1 cellular context compared by ENCODE assay signal in the genomic region with DNA sequence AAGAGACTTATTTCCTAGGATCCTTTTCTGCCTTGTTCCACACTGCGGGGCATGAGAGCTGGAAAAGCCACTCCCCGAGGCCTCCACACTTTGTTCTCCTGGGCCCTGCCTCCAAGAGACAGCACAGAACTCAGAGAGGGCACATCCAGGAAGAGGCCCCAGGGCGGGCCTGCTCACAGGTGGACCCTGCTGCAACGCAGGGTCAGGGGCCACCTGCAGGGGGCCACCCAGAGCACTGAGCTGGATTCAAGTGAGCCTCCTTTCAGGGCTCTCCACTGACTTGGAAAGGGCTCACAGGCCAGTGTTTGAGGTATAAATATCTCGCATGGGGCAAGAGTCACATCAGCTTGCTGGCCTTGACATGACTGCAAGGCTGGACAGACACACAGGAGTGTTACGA.
TF ChIP-seq lines count a peak whose summit lies in the region.

No MANE protein-coding gene starts in this region.

TF ChIP-seq in GM12878, 131 proteins besides CTCF, POLR2A, EP300 and RAD21:
- peak; percentile 76 for TF ChIP-seq POLR2AphosphoS5 (IDR thresholded peaks at IDR 0.05; ENCODE audit: low read length)
- TF ChIP-seq HDAC2 (IDR thresholded peaks at IDR 0.05), result no peak
- TF ChIP-seq PBX3 (IDR thresholded peaks at IDR 0.05; ENCODE audit: insufficient replicate concordance, low read depth, low read length), result no peak
- TF ChIP-seq, protein P1, sequence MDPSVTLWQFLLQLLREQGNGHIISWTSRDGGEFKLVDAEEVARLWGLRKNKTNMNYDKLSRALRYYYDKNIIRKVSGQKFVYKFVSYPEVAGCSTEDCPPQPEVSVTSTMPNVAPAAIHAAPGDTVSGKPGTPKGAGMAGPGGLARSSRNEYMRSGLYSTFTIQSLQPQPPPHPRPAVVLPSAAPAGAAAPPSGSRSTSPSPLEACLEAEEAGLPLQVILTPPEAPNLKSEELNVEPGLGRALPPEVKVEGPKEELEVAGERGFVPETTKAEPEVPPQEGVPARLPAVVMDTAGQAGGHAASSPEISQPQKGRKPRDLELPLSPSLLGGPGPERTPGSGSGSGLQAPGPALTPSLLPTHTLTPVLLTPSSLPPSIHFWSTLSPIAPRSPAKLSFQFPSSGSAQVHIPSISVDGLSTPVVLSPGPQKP (IDR thresholded peaks at IDR 0.05; ENCODE audit: low read depth, low read length), result no peak
- no peak for TF ChIP-seq ZNF274 (IDR thresholded peaks at IDR 0.05; ENCODE audit: insufficient read depth, insufficient read length)
- no peak for TF ChIP-seq EGR1 (IDR thresholded peaks at IDR 0.05; ENCODE audit: borderline replicate concordance in 1 of 2, low read depth in 2 of 2, low read length in 2 of 2)
- no peak for TF ChIP-seq FOXM1 (IDR thresholded peaks at IDR 0.05; ENCODE audit: low read depth, low read length)
- no peak for TF ChIP-seq RBBP5 (conservative IDR thresholded peaks at IDR 0.05)
- TF ChIP-seq LARP7 (IDR thresholded peaks at IDR 0.05), result 0 out of 2 replicates have a peak, but pooled peaks have one; percentile 23
- no peak for TF ChIP-seq PML (IDR thresholded peaks at IDR 0.05; ENCODE audit: low read length)
- TF ChIP-seq MTA2 (IDR thresholded peaks at IDR 0.05; ENCODE audit: low read depth), result no peak
- TF ChIP-seq, protein P2, sequence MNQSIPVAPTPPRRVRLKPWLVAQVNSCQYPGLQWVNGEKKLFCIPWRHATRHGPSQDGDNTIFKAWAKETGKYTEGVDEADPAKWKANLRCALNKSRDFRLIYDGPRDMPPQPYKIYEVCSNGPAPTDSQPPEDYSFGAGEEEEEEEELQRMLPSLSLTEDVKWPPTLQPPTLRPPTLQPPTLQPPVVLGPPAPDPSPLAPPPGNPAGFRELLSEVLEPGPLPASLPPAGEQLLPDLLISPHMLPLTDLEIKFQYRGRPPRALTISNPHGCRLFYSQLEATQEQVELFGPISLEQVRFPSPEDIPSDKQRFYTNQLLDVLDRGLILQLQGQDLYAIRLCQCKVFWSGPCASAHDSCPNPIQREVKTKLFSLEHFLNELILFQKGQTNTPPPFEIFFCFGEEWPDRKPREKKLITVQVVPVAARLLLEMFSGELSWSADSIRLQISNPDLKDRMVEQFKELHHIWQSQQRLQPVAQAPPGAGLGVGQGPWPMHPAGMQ (IDR thresholded peaks at IDR 0.05; ENCODE audit: borderline replicate concordance), result no peak
- TF ChIP-seq POU2F2 (IDR thresholded peaks at IDR 0.05; ENCODE audit: borderline replicate concordance, low read depth, low read length), result no peak
- no peak for TF ChIP-seq HSF1 (IDR thresholded peaks at IDR 0.05; ENCODE audit: low read depth, low read length)
- TF ChIP-seq ZNF24 (IDR thresholded peaks at IDR 0.05), result no peak
- TF ChIP-seq CREM (IDR thresholded peaks at IDR 0.05; ENCODE audit: low read depth), result no peak
- TF ChIP-seq, protein P3, sequence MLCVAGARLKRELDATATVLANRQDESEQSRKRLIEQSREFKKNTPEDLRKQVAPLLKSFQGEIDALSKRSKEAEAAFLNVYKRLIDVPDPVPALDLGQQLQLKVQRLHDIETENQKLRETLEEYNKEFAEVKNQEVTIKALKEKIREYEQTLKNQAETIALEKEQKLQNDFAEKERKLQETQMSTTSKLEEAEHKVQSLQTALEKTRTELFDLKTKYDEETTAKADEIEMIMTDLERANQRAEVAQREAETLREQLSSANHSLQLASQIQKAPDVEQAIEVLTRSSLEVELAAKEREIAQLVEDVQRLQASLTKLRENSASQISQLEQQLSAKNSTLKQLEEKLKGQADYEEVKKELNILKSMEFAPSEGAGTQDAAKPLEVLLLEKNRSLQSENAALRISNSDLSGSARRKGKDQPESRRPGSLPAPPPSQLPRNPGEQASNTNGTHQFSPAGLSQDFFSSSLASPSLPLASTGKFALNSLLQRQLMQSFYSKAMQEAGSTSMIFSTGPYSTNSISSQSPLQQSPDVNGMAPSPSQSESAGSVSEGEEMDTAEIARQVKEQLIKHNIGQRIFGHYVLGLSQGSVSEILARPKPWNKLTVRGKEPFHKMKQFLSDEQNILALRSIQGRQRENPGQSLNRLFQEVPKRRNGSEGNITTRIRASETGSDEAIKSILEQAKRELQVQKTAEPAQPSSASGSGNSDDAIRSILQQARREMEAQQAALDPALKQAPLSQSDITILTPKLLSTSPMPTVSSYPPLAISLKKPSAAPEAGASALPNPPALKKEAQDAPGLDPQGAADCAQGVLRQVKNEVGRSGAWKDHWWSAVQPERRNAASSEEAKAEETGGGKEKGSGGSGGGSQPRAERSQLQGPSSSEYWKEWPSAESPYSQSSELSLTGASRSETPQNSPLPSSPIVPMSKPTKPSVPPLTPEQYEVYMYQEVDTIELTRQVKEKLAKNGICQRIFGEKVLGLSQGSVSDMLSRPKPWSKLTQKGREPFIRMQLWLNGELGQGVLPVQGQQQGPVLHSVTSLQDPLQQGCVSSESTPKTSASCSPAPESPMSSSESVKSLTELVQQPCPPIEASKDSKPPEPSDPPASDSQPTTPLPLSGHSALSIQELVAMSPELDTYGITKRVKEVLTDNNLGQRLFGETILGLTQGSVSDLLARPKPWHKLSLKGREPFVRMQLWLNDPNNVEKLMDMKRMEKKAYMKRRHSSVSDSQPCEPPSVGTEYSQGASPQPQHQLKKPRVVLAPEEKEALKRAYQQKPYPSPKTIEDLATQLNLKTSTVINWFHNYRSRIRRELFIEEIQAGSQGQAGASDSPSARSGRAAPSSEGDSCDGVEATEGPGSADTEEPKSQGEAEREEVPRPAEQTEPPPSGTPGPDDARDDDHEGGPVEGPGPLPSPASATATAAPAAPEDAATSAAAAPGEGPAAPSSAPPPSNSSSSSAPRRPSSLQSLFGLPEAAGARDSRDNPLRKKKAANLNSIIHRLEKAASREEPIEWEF (IDR thresholded peaks at IDR 0.05; ENCODE audit: insufficient replicate concordance, low read depth, low read length), result no peak
- TF ChIP-seq SMC3 (IDR thresholded peaks at IDR 0.05; ENCODE audit: borderline replicate concordance, low read length), result peak; percentile 36; the same call in 1 of the 2 replicates
